Comparison of ENCODE assay signal across 16 cellular contexts in the genomic region with DNA sequence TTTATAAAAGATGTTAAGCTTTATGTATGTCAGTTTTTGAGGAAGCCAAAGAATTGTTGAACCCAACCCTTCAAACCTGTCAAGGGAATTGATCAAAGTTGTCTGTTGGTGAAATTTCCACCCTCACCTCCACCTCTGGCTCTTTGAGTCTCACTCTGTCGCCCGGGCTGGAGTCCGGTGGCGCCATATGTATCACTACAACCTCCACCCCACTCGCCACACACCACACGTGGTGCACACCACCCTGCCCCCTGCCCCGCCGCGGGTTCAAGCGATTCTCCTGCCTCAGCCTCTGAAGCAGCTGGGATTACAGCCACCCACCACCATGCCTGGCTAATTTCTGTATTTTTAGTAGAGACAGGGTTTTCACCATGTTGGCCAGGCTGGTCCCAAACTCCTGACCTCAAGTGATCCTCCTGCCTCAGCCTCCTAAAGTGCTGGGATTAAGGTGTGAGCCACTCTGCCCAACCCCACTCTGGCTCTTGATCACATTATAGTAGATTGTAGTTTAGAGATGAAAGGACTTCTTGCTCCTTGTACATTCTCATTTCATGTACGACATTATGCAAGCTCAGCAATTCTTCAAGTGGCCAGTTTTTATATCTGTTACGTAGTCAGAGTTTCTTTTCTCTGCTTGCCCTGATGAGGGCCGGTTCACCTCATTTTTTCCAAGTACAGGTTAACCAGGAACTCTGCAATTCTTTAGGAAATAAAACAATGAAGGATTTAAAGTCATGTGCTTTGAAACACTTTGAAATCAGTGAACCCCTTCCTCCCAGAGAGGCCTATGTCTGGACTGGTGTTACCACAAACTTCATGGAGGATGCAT.
"Had no signal": no experiment of that assay in that cellular context is flagged by ENCODE, and none has a peak within 500 bp of the region (broad histone marks: within the 10 kb centered on the region; RNA-seq: fewer than 3 reads in every experiment).

No MANE protein-coding gene starts in this region.

- H3K9me3 ChIP-seq: heart left ventricle, neutrophil, tibial nerve had no signal

- FAIRE-seq: astrocyte, frontal cortex, keratinocyte had no signal

- DNase-seq: activated CD4-positive, alpha-beta T cell treated with anti-CD3 and anti-CD28 coated beads for 4 hours; activated CD8-positive, alpha-beta T cell treated with anti-CD3 and anti-CD28 coated beads, Interleukin-2, amount 10 ng/mL, durations not matched to agents 7 days and 5 days; activated naive CD4-positive, alpha-beta T cell treated with anti-CD3 and anti-CD28 coated beads for 36 hours; effector CD4-positive, alpha-beta T cell; heart left ventricle; naive B cell; right cardiac atrium; stimulated activated CD4-positive, alpha-beta T cell treated with anti-CD3 and anti-CD28 coated beads, Interleukin-1b, Interleukin-23, amount 100 ng/mL, for 48 hours; stimulated activated naive B cell treated with anti-CD40 and anti-IgM and Interleukin-4, amounts not matched to agents 10 μg/mL and 1 μg/mL and 100 μg/mL, for 72 hours had no signal

- H3K27ac ChIP-seq: coronary artery, neutrophil, tibial nerve, VCaP had no signal

- H3K36me3 ChIP-seq: tibial nerve had no signal

- H3K4me3 ChIP-seq: coronary artery, heart left ventricle, tibial nerve had no signal

- ATAC-seq: activated CD8-positive, alpha-beta T cell treated with anti-CD3 and anti-CD28 coated beads, Interleukin-2, amount 10 ng/mL, durations not matched to agents 7 days and 5 days; right cardiac atrium; stimulated activated naive B cell treated with anti-CD40 and anti-IgM and Interleukin-4, amounts not matched to agents 10 μg/mL and 1 μg/mL and 100 μg/mL, for 72 hours had no signal
